8 cellular contexts compared by ENCODE assay signal in genomic region chr19:47610546-47610894, GRCh38. TPM values are rescaled to one million over a fixed set of nuclear protein-coding genes. Genes with fewer than 3 reads are reported as not detected.
DNase-seq lines count a peak whose midpoint lies in the region; ATAC-seq and TF ChIP-seq lines count a peak whose summit lies in the region.

No MANE protein-coding gene starts in this region.

- no peaks in the 10 kb centered on the region for H3K9me3 Mint-ChIP-seq in Calu3 (ENCODE audit: low read depth, unreplicated experiment)

- no peak overlapping the region for H2BK12ac ChIP-seq in trophoblast cell (ENCODE audit: low read length)

- peaks cover 24% of the 10 kb centered on the region for H3K4me1 Mint-ChIP-seq in Calu3 (ENCODE audit: low read depth, unreplicated experiment)

- no peak overlapping the region for H3K9ac ChIP-seq in trophoblast cell (ENCODE audit: low read length)

- H3K23ac ChIP-seq in trophoblast cell (ENCODE audit: low read length), result no peak overlapping the region

- H3K4ac ChIP-seq in trophoblast cell (ENCODE audit: low read depth, low read length), result peak overlapping the region; percentile 94

- H3K9me3 ChIP-seq in RWPE2 (ENCODE audit: severe bottlenecking) (no peaks in the 10 kb centered on the region), esophagus (ENCODE audit: control insufficient read depth in 2 of 2, insufficient read depth in 1 of 2, low read depth in 1 of 2, low read length in 1 of 2) (no peaks in the 10 kb centered on the region), trophoblast cell (ENCODE audit: insufficient read depth, low read depth, low read length) (peaks cover 2% of the 10 kb centered on the region)

- peak overlapping the region; percentile 96 for H4K12ac ChIP-seq in trophoblast cell (ENCODE audit: low read depth, low read length)

- peak overlapping the region; percentile 95 for H2BK5ac ChIP-seq in trophoblast cell (ENCODE audit: low read depth, low read length, poor library complexity)

- no peak overlapping the region for H3K18ac ChIP-seq in trophoblast cell (ENCODE audit: low read length)

- ATAC-seq in RWPE2 (ENCODE audit: low read depth), result no peak
- ATAC-seq in GM18519 (IDR thresholded peaks at IDR 0.05; ENCODE audit: low FRiP score, unreplicated experiment), result no peak

- peak overlapping the region; percentile 77 for H3K4me2 ChIP-seq in trophoblast cell (ENCODE audit: low read length)

- peak overlapping the region; percentile 88 for H3K4me3 Mint-ChIP-seq in Calu3 (ENCODE audit: low read depth, unreplicated experiment)

- DNase-seq in Calu3 (no peak), RWPE2 (ENCODE audit: low spot score) (no peak), trophoblast cell (no peak), C1 segment of cervical spinal cord (lab: John Stamatoyannopoulos, UW) (no peak), NCI-H1048 (lab: John Stamatoyannopoulos, UW) (no peak), D341Med (ENCODE audit: low spot score) (no peak)

- H3K27me3 ChIP-seq in RWPE2 (ENCODE audit: insufficient read depth, poor library complexity, severe bottlenecking), result no peaks in the 10 kb centered on the region
- H3K27me3 ChIP-seq in esophagus (ENCODE audit: control insufficient read depth in 1 of 2, insufficient read depth in 2 of 2, low read length in 2 of 2), result no peaks in the 10 kb centered on the region
- H3K27me3 ChIP-seq in trophoblast cell (ENCODE audit: insufficient read depth, low read length), result no peaks in the 10 kb centered on the region

- H2BK120ac ChIP-seq in trophoblast cell (ENCODE audit: insufficient read depth, low read length, poor library complexity), result peak overlapping the region; percentile 97

- H3K79me1 ChIP-seq in trophoblast cell (ENCODE audit: low read length), result peaks cover 37% of the 10 kb centered on the region

- intact Hi-C loops in Calu3 (cut with micrococcal nuclease; ENCODE audit: unreplicated experiment), result no loop called here

- peaks cover 45% of the 10 kb centered on the region for H3K36me3 Mint-ChIP-seq in Calu3 (ENCODE audit: insufficient read depth, unreplicated experiment)

- H2AFZ ChIP-seq in trophoblast cell (ENCODE audit: insufficient read depth, low read length, poor library complexity), result peak overlapping the region; percentile 85

- H3K79me2 ChIP-seq in trophoblast cell (ENCODE audit: control insufficient read depth, insufficient read depth, low read length, poor library complexity), result peaks cover 61% of the 10 kb centered on the region

- H2AK5ac ChIP-seq in trophoblast cell (ENCODE audit: low read length), result peak overlapping the region; percentile 59

- peaks cover 3% of the 10 kb centered on the region for H3K4me1 ChIP-seq in RWPE2 (ENCODE audit: insufficient read depth, poor library complexity, severe bottlenecking)
- peaks cover 0 to 2% of the 10 kb centered on the region in 2 donors for H3K4me1 ChIP-seq in esophagus (ENCODE audit: control insufficient read depth in 2 of 2, insufficient read depth in 2 of 2, low read length in 1 of 2)
- peaks cover 20 to 26% of the 10 kb centered on the region in 2 experiments for H3K4me1 ChIP-seq in trophoblast cell (ENCODE audit: control insufficient read depth in 1 of 2, insufficient read depth in 2 of 2, low read length in 2 of 2)

- peak overlapping the region; percentile 54 for H3K27ac Mint-ChIP-seq in Calu3 (ENCODE audit: unreplicated experiment)

- TF ChIP-seq CTCF in Calu3 (IDR thresholded peaks at IDR 0.05; ENCODE audit: unreplicated experiment), result no peak
- no peak for TF ChIP-seq CTCF in RWPE2 (IDR thresholded peaks at IDR 0.05; ENCODE audit: poor library complexity, severe bottlenecking)

- peak overlapping the region; percentile 82 for H3K14ac ChIP-seq in trophoblast cell (ENCODE audit: low read length)

- H3K27me3 Mint-ChIP-seq in Calu3 (ENCODE audit: unreplicated experiment), result no peaks in the 10 kb centered on the region

- H3K4me3 ChIP-seq in RWPE2 (ENCODE audit: severe bottlenecking), result peak overlapping the region; percentile 94
- peak overlapping the region; percentile 73 to 89 for H3K4me3 ChIP-seq in esophagus (ENCODE audit: low read depth in 1 of 2, low read length in 2 of 2)
- H3K4me3 ChIP-seq in trophoblast cell (ENCODE audit: low read depth, low read length), result peak overlapping the region; percentile 92

- peak overlapping the region; percentile 93 for H4K91ac ChIP-seq in trophoblast cell (ENCODE audit: low read depth, low read length)

- H3K27ac ChIP-seq in RWPE2 (ENCODE audit: poor library complexity, severe bottlenecking), result peak overlapping the region; percentile 70
- H3K27ac ChIP-seq in esophagus (ENCODE audit: low read depth in 2 of 2, low read length in 1 of 2), result peak overlapping the region; percentile 86 to 95
- peak overlapping the region; percentile 94 for H3K27ac ChIP-seq in trophoblast cell (ENCODE audit: low read depth, low read length)

- H3K36me3 ChIP-seq in RWPE2 (ENCODE audit: low read depth), result peaks cover 4% of the 10 kb centered on the region; the same call in 1 of the 2 replicates
- H3K36me3 ChIP-seq in esophagus (ENCODE audit: control insufficient read depth in 2 of 2, insufficient read depth in 2 of 2, low read length in 1 of 2), result peaks cover 0 to 4% of the 10 kb centered on the region in 2 donors
- peaks cover 4 to 6% of the 10 kb centered on the region in 2 experiments for H3K36me3 ChIP-seq in trophoblast cell (ENCODE audit: control insufficient read depth in 1 of 2, insufficient read depth in 2 of 2, low read length in 2 of 2)

- no TSS peak for BruUV-seq in Calu3 (replicated peaks; lab: Mats Ljungman, UMichigan)

- WGBS in esophagus, 2 donors, result 0 to 5% methylated on average over 2 of the region's 2 CpGs
- WGBS in trophoblast cell (ENCODE audit: extremely low coverage, insufficient coverage, insufficient read length), result no CpG with 5 or more reads among the region's 2 CpGs

- H4K8ac ChIP-seq in trophoblast cell (ENCODE audit: low read depth, low read length), result no peak overlapping the region

- CTCF ChIA-PET in Calu3 (lab: Charles Lee), result interaction anchor here (0.6 to 1.9 kb wide), 4 partner anchors 88 to 174 kb away, joined by 3 to 10 read pairs (median 4); partner anchors contain the start of gene NAPA

RNA-seq across cellular contexts. Expression of gene BICRA, which starts 1.6 kb away (rescaled TPM):
- 24.4 TPM in 2 replicates for total RNA-seq in Calu3 (2022)
- polyA plus RNA-seq in esophagus, result 1 to 10 TPM; 4.0 to 8.5 TPM
- polyA plus RNA-seq in trophoblast cell (2013), result 16.3 and 17.4 TPM in 2 replicates

RNA-seq across cellular contexts. Expression of gene ZNF541, which starts 37.6 kb away (rescaled TPM):
- total RNA-seq in Calu3 (2022), result not detected in 2 replicates
- polyA plus RNA-seq in esophagus, result under 1 TPM; 0.06 to 0.14 TPM
- 0.01 and 0.08 TPM in 2 replicates for polyA plus RNA-seq in trophoblast cell (2013)
